ENCODE assay signal across 10 cellular contexts in genomic region chr9:129962376-129962765, GRCh38.
DNase-seq lines count a peak whose midpoint lies in the region; ATAC-seq, FAIRE-seq and TF ChIP-seq lines count a peak whose summit lies in the region.
"Had no signal": no experiment of that assay in that cellular context is flagged by ENCODE, and none has a peak within 500 bp of the region (broad histone marks: within the 10 kb centered on the region; RNA-seq: fewer than 3 reads in every experiment).

No MANE protein-coding gene starts in this region.

- H3K36me3 ChIP-seq in GM12878 (ENCODE audit: control insufficient read depth in 2 of 2, insufficient read depth in 2 of 2, low read length in 1 of 2), result peaks cover 20 to 46% of the 10 kb centered on the region in 2 experiments

- no TSS peak for BruUV-seq in GM12878 (replicated peaks; lab: Mats Ljungman, UMichigan)

- SMC1A ChIA-PET in GM12878 (lab: Charles Lee; ENCODE audit: uncharacterized antibody, unreplicated experiment), result interaction anchor here (0.7 to 2.5 kb wide), 14 partner anchors 8 to 109 kb away, joined by 3 to 14 read pairs (median 3); no protein-coding TSS in a partner anchor

- in situ Hi-C loops in GM12878 (cut with MboI), result no loop called here

- no peak for TF ChIP-seq POLR2A in GM12878 (IDR thresholded peaks at IDR 0.05; ENCODE audit: low read depth, low read length)

- 62% methylated on average over 7 of the region's 7 CpGs for WGBS in GM12878 (ENCODE audit: insufficient coverage, insufficient replicate concordance, low lambda C conversion rate, missing lambda C conversion rate)

- no peak for TF ChIP-seq CTCF in GM12878 (IDR thresholded peaks at IDR 0.05 in 2 of 3, conservative IDR thresholded peaks at IDR 0.05 in 1 of 3; ENCODE audit: control insufficient read depth in 2 of 3, extremely low read depth in 1 of 3, insufficient read depth in 1 of 3, low read depth in 3 of 3, low read length in 3 of 3)

- no peak overlapping the region for H2AFZ ChIP-seq in GM12878 (ENCODE audit: control insufficient read depth, low read depth, low read length)

- peaks cover 55% of the 10 kb centered on the region for H3K4me1 Mint-ChIP-seq in T-helper 1 cell treated with Interleukin-12 subunit alpha and Interleukin-12 subunit beta and Interleukin-4 antibody, amounts not matched to agents 30 μg/mL and 1 μg/mL, for 36 hours (ENCODE audit: low read depth)

- H3K4me1 ChIP-seq in GM12878 (ENCODE audit: control insufficient read depth, insufficient read depth, low read length), result peaks cover 54% of the 10 kb centered on the region

- DNase-seq in T-helper 1 cell (no peak), GM12878 (ENCODE audit: low read depth, low spot score) (no peak), LoVo (ENCODE audit: low spot score) (no peak), D341Med (ENCODE audit: low spot score) (no peak)
- DNase-seq: cortex of kidney had no signal

- H3K27me3 ChIP-seq in GM12878 (replicated peaks in 1 of 2; ENCODE audit: control insufficient read depth in 2 of 2, insufficient read depth in 2 of 2, low read length in 1 of 2), result no peaks in the 10 kb centered on the region
- no peaks in the 10 kb centered on the region for H3K27me3 ChIP-seq in layer of hippocampus (ENCODE audit: control insufficient read depth, insufficient read depth, low read length)

- H3K27ac ChIP-seq in GM12878 (ENCODE audit: control insufficient read depth, insufficient read depth), result peak overlapping the region; percentile 90
- H3K27ac ChIP-seq in layer of hippocampus (ENCODE audit: low read depth, low read length), result peak overlapping the region; percentile 86
- H3K27ac ChIP-seq in temporal lobe (ENCODE audit: low read depth, low read length), result peak overlapping the region; percentile 91

- no peaks in the 10 kb centered on the region for H3K9me3 Mint-ChIP-seq in T-helper 1 cell treated with Interleukin-12 subunit alpha and Interleukin-12 subunit beta and Interleukin-4 antibody, amounts not matched to agents 30 μg/mL and 1 μg/mL, for 36 hours

- no peak for TF ChIP-seq EP300 in GM12878 (IDR thresholded peaks at IDR 0.05; ENCODE audit: borderline replicate concordance in 1 of 2, control insufficient read depth in 1 of 2, low read depth in 2 of 2, low read length in 2 of 2)

- FAIRE-seq in GM12878 (lab: Jason Lieb, UNC), result no peak
- FAIRE-seq: A204.1 had no signal

- CTCF ChIA-PET in GM12878 (lab: Yijun Ruan, JAX), result interaction anchor here (1.0 to 1.6 kb wide), 5 partner anchors 12 to 73 kb away, joined by 3 to 5 read pairs (median 4); no protein-coding TSS in a partner anchor

- H3K4me3 Mint-ChIP-seq in T-helper 1 cell treated with Interleukin-12 subunit alpha and Interleukin-12 subunit beta and Interleukin-4 antibody, amounts not matched to agents 30 μg/mL and 1 μg/mL, for 36 hours, result peak overlapping the region; percentile 45

- RAD21 ChIA-PET in GM12878 (lab: Charles Lee; ENCODE audit: unreplicated experiment), result interaction anchor here (0.7 to 4.7 kb wide), 8 partner anchors 11 to 77 kb away, joined by 3 to 23 read pairs (median 6); no protein-coding TSS in a partner anchor

- ATAC-seq in GM12878, result no peak
- no peak for ATAC-seq in HG03342 (IDR thresholded peaks at IDR 0.05; ENCODE audit: unreplicated experiment)

- TF ChIP-seq RAD21 in GM12878 (IDR thresholded peaks at IDR 0.05; ENCODE audit: insufficient read depth, low read depth, low read length), result no peak

- peaks cover 4% of the 10 kb centered on the region; the same call in 1 of the 2 replicates for H4K20me1 ChIP-seq in GM12878 (ENCODE audit: control insufficient read depth, insufficient read depth)

- H3K4me3 ChIP-seq in GM12878, result peak overlapping the region; percentile 64

- peak overlapping the region; percentile 88 for H3K4me2 ChIP-seq in GM12878 (ENCODE audit: control insufficient read depth, insufficient read depth)

- POLR2A ChIA-PET in GM12878 (lab: Charles Lee), result interaction anchor here (0.6 to 2.1 kb wide), 7 partner anchors 28 to 91 kb away, joined by 3 to 12 read pairs (median 3); no protein-coding TSS in a partner anchor

- intact Hi-C loops in GM12878 (cut with micrococcal nuclease; ENCODE audit: unreplicated experiment), result no loop called here

- H3K36me3 Mint-ChIP-seq in T-helper 1 cell treated with Interleukin-12 subunit alpha and Interleukin-12 subunit beta and Interleukin-4 antibody, amounts not matched to agents 30 μg/mL and 1 μg/mL, for 36 hours (ENCODE audit: low read depth), result peaks cover 41% of the 10 kb centered on the region

- peaks cover 85% of the 10 kb centered on the region for H3K79me2 ChIP-seq in GM12878 (ENCODE audit: control insufficient read depth, insufficient read depth, low read length)

- peak overlapping the region; percentile 78 for H3K9ac ChIP-seq in GM12878 (ENCODE audit: control insufficient read depth, insufficient read depth, low read length)

- H3K27ac Mint-ChIP-seq in T-helper 1 cell treated with Interleukin-12 subunit alpha and Interleukin-12 subunit beta and Interleukin-4 antibody, amounts not matched to agents 30 μg/mL and 1 μg/mL, for 36 hours, result peak overlapping the region; percentile 89

- no peaks in the 10 kb centered on the region for H3K27me3 Mint-ChIP-seq in T-helper 1 cell treated with Interleukin-12 subunit alpha and Interleukin-12 subunit beta and Interleukin-4 antibody, amounts not matched to agents 30 μg/mL and 1 μg/mL, for 36 hours (ENCODE audit: low read depth)

- H3K9me3 ChIP-seq in GM12878 (replicated peaks; ENCODE audit: control insufficient read depth, insufficient read depth, low read length), result no peaks in the 10 kb centered on the region

TF ChIP-seq in GM12878, 131 proteins besides CTCF, POLR2A, EP300 and RAD21:
- no peak for TF ChIP-seq KLF5 (IDR thresholded peaks at IDR 0.05; ENCODE audit: partially characterized antibody)
- TF ChIP-seq, protein P1, sequence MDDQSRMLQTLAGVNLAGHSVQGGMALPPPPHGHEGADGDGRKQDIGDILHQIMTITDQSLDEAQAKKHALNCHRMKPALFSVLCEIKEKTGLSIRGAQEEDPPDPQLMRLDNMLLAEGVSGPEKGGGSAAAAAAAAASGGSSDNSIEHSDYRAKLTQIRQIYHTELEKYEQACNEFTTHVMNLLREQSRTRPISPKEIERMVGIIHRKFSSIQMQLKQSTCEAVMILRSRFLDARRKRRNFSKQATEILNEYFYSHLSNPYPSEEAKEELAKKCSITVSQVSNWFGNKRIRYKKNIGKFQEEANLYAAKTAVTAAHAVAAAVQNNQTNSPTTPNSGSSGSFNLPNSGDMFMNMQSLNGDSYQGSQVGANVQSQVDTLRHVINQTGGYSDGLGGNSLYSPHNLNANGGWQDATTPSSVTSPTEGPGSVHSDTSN (IDR thresholded peaks at IDR 0.05; ENCODE audit: insufficient replicate concordance, low read depth, low read length), result no peak
- TF ChIP-seq POLR2AphosphoS5 (IDR thresholded peaks at IDR 0.05; ENCODE audit: low read length), result no peak
- no peak for TF ChIP-seq HDAC6 (IDR thresholded peaks at IDR 0.05; ENCODE audit: unreplicated experiment)
- TF ChIP-seq NBN (IDR thresholded peaks at IDR 0.05), result no peak
- TF ChIP-seq CBX3 (IDR thresholded peaks at IDR 0.05; ENCODE audit: borderline replicate concordance, low read depth), result no peak
- no peak for TF ChIP-seq HCFC1 (IDR thresholded peaks at IDR 0.05; ENCODE audit: low read length)
- no peak for TF ChIP-seq TBL1XR1 (IDR thresholded peaks at IDR 0.05; ENCODE audit: low read depth, low read length)
- TF ChIP-seq, protein P2, sequence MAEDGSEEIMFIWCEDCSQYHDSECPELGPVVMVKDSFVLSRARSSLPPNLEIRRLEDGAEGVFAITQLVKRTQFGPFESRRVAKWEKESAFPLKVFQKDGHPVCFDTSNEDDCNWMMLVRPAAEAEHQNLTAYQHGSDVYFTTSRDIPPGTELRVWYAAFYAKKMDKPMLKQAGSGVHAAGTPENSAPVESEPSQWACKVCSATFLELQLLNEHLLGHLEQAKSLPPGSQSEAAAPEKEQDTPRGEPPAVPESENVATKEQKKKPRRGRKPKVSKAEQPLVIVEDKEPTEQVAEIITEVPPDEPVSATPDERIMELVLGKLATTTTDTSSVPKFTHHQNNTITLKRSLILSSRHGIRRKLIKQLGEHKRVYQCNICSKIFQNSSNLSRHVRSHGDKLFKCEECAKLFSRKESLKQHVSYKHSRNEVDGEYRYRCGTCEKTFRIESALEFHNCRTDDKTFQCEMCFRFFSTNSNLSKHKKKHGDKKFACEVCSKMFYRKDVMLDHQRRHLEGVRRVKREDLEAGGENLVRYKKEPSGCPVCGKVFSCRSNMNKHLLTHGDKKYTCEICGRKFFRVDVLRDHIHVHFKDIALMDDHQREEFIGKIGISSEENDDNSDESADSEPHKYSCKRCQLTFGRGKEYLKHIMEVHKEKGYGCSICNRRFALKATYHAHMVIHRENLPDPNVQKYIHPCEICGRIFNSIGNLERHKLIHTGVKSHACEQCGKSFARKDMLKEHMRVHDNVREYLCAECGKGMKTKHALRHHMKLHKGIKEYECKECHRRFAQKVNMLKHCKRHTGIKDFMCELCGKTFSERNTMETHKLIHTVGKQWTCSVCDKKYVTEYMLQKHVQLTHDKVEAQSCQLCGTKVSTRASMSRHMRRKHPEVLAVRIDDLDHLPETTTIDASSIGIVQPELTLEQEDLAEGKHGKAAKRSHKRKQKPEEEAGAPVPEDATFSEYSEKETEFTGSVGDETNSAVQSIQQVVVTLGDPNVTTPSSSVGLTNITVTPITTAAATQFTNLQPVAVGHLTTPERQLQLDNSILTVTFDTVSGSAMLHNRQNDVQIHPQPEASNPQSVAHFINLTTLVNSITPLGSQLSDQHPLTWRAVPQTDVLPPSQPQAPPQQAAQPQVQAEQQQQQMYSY (CRISPR knock-in tag; IDR thresholded peaks at IDR 0.05), result no peak
- TF ChIP-seq RUNX3 (IDR thresholded peaks at IDR 0.05; ENCODE audit: low read length), result no peak
- TF ChIP-seq ZNF622 (IDR thresholded peaks at IDR 0.05), result no peak
- TF ChIP-seq KDM1A (IDR thresholded peaks at IDR 0.05; ENCODE audit: borderline replicate concordance), result no peak
- TF ChIP-seq YY1 (IDR thresholded peaks at IDR 0.05; ENCODE audit: low read depth, low read length), result no peak
- TF ChIP-seq TAF1 (IDR thresholded peaks at IDR 0.05; ENCODE audit: borderline replicate concordance, low read depth, low read length), result no peak
